In the genomic region with DNA sequence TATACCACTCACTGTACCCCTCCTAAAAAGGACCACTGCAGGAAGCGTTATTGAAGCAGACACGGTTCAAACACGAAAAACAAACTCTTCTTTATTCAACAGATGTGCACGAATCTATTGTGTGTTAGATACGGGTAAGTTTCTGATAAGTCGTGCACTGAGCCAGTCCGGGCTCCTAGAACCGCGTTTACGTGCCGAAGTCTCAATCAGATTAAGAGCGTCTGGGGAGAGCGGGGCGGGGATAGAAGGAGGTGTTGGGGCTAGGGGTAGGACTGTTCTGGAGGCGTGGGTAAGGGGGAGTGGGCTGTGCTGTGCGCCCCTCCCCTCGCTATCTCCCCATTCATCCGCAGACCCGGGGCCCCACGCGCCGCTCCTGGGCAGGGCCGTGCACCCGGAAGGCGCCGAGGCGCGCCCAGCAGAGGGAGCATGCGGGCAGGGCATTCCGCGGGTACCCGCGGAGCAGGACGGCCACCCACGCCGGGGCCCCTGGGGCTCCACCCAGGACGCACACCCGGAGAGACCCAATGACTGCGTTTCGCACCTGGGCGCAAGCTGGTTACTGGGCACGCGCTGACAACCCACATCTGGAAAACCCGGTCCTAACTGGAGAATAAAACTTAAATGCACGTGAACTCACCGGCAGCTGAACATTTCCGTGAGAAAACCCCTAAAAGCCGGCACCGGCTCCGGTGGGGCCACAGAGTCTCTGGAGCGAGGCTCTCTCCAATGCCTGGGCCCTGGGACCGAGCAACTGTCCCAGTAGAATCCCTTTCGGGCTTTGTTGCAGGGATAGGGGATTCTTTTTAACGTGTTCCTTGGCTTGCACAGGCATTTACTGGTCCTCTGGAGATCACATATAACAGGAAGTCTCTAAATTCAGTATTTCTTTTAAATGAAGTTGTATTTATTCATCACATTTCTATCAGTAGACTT, we compare ENCODE assay signal across 8 cellular contexts. TPM values are rescaled to one million over a fixed set of nuclear protein-coding genes. Genes with fewer than 3 reads are reported as not detected.
DNase-seq lines count a peak whose midpoint lies in the region; ATAC-seq, FAIRE-seq and TF ChIP-seq lines count a peak whose summit lies in the region.

No MANE protein-coding gene starts in this region.

- H3K9me3 Mint-ChIP-seq in activated T-helper 17 cell treated with anti-CD3 and anti-CD28 coated beads, Interleukin-2, amount 50 U/mL, for 72 hours = no peaks in the 10 kb centered on the region
- no peaks in the 10 kb centered on the region for H3K9me3 Mint-ChIP-seq in natural killer cell

- H3K4me3 Mint-ChIP-seq in activated T-helper 17 cell treated with anti-CD3 and anti-CD28 coated beads, Interleukin-2, amount 50 U/mL, for 72 hours = peak overlapping the region; percentile 97
- peak overlapping the region; percentile 95 for H3K4me3 Mint-ChIP-seq in natural killer cell

- no peak for FAIRE-seq in RCC 7860 (lab: Jason Lieb, UNC)

- no peaks in the 10 kb centered on the region for H3K27me3 Mint-ChIP-seq in activated T-helper 17 cell treated with anti-CD3 and anti-CD28 coated beads, Interleukin-2, amount 50 U/mL, for 72 hours
- H3K27me3 Mint-ChIP-seq in natural killer cell (ENCODE audit: low read depth in 2 of 2) = peaks cover 0 to 4% of the 10 kb centered on the region in 2 donors

- peak overlapping the region; percentile 49 for H3K4me3 ChIP-seq in fibroblast of mammary gland (ENCODE audit: control insufficient read depth, low read depth, low read length)

- peak; percentile 51 for TF ChIP-seq CTCF in fibroblast of mammary gland (conservative IDR thresholded peaks at IDR 0.05; ENCODE audit: control insufficient read depth, insufficient read depth, low read depth, low read length)
- peak; percentile 72 for TF ChIP-seq CTCF in natural killer cell (IDR thresholded peaks at IDR 0.05)

- H3K4me1 Mint-ChIP-seq in activated T-helper 17 cell treated with anti-CD3 and anti-CD28 coated beads, Interleukin-2, amount 50 U/mL, for 72 hours = peaks cover 14% of the 10 kb centered on the region
- peaks cover 20 to 22% of the 10 kb centered on the region in 2 donors for H3K4me1 Mint-ChIP-seq in natural killer cell

- peak; percentile 41 for DNase-seq in DMS114 treated with DMSO at 0.1 percent for 48 hours (lab: John Stamatoyannopoulos, UW; ENCODE audit: unreplicated experiment)
- peak; percentile 68 for DNase-seq in HS-5 (ENCODE audit: low read depth)
- DNase-seq in RCC 7860 (ENCODE audit: low spot score) = peak; percentile 58
- peak; percentile 64 for DNase-seq in fibroblast of mammary gland (ENCODE audit: low read depth)
- DNase-seq in natural killer cell = peak; percentile 87
- peak; percentile 78 to 86 (median 82) for DNase-seq in stimulated activated naive CD4-positive, alpha-beta T cell (lab: John Stamatoyannopoulos, UW)

- no peaks in the 10 kb centered on the region for H3K36me3 Mint-ChIP-seq in activated T-helper 17 cell treated with anti-CD3 and anti-CD28 coated beads, Interleukin-2, amount 50 U/mL, for 72 hours (ENCODE audit: low read depth)
- no peaks in the 10 kb centered on the region for H3K36me3 Mint-ChIP-seq in natural killer cell

- intact Hi-C loops in natural killer cell (cut with micrococcal nuclease) = loop anchor here (1.0 to 5.0 kb wide), 5 partner anchors 41 to 694 kb away; a partner anchor contains a TSS

- ATAC-seq in GM21367 (IDR thresholded peaks at IDR 0.05; ENCODE audit: unreplicated experiment) = peak; percentile 56
- peak; percentile 86 for ATAC-seq in activated T-helper 17 cell treated with anti-CD3 and anti-CD28 coated beads, Interleukin-2, amount 50 U/mL, for 72 hours (replicated peaks)
- peak; percentile 85 to 94 (median 88) for ATAC-seq in natural killer cell

- H3K27ac Mint-ChIP-seq in activated T-helper 17 cell treated with anti-CD3 and anti-CD28 coated beads, Interleukin-2, amount 50 U/mL, for 72 hours = peak overlapping the region; percentile 93
- peak overlapping the region; percentile 76 to 93 for H3K27ac Mint-ChIP-seq in natural killer cell

RNA-seq across cellular contexts. Expression of a gene that starts 40.6 kb away (rescaled TPM):
- total RNA-seq in activated T-helper 17 cell treated with anti-CD3 and anti-CD28 coated beads, Interleukin-2, amount 50 U/mL, for 72 hours = 10 to 100 TPM; 46.9 to 51.2 TPM
- total RNA-seq in natural killer cell = 10 to 100 TPM; 17.1 to 20.8 (median 19.0) TPM

RNA-seq across cellular contexts. Expression of a gene that starts 49.8 kb away (rescaled TPM):
- total RNA-seq in activated T-helper 17 cell treated with anti-CD3 and anti-CD28 coated beads, Interleukin-2, amount 50 U/mL, for 72 hours = 1 to 10 TPM; 5.4 to 8.2 TPM
- total RNA-seq in natural killer cell = 10 to 100 TPM; 11.8 to 14.0 (median 11.9) TPM

Comparison
In these comparisons a context has a peak if more than half of its experiments do, and no peak if none do; other contexts are left out.
1. Peak in every context shown above with its lines: DNase-seq, ATAC-seq and H3K4me3 ChIP-seq.